In the genomic region with DNA sequence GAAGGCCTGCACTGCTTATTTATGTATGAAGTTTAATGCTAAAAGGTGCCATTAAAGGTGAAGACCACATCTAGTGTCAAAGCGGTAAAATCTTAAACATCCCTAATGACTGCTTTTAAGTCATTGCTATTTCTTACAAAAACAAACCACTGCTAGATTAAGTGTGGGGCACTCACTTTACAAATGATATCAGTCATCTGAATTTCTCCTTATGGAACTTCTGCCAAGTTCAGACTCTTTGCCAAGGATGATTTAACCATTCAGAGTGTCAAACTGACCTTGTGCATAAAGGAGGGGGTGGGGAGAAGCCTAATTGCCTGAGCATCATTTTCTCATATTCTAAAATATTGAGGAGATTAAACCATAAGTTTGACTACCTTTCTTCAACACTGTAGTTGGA, we compare ENCODE assay signal across 1 cellular context.
TF ChIP-seq lines count a peak whose summit lies in the region.

No MANE protein-coding gene starts in this region.

TF ChIP-seq in SK-N-SH treated with all-trans-retinoic acid at 6 μM for 48 hours, 23 proteins besides CTCF, POLR2A, EP300 and RAD21 (continued from another document):
- TF ChIP-seq TCF4 (CRISPR knock-in tag; IDR thresholded peaks at IDR 0.05; ENCODE audit: borderline replicate concordance) (no peak), BACH2 (CRISPR knock-in tag; IDR thresholded peaks at IDR 0.05; ENCODE audit: borderline replicate concordance) (no peak), ISL1 (CRISPR knock-in tag; IDR thresholded peaks at IDR 0.05) (no peak)
- TF ChIP-seq, protein P1, sequence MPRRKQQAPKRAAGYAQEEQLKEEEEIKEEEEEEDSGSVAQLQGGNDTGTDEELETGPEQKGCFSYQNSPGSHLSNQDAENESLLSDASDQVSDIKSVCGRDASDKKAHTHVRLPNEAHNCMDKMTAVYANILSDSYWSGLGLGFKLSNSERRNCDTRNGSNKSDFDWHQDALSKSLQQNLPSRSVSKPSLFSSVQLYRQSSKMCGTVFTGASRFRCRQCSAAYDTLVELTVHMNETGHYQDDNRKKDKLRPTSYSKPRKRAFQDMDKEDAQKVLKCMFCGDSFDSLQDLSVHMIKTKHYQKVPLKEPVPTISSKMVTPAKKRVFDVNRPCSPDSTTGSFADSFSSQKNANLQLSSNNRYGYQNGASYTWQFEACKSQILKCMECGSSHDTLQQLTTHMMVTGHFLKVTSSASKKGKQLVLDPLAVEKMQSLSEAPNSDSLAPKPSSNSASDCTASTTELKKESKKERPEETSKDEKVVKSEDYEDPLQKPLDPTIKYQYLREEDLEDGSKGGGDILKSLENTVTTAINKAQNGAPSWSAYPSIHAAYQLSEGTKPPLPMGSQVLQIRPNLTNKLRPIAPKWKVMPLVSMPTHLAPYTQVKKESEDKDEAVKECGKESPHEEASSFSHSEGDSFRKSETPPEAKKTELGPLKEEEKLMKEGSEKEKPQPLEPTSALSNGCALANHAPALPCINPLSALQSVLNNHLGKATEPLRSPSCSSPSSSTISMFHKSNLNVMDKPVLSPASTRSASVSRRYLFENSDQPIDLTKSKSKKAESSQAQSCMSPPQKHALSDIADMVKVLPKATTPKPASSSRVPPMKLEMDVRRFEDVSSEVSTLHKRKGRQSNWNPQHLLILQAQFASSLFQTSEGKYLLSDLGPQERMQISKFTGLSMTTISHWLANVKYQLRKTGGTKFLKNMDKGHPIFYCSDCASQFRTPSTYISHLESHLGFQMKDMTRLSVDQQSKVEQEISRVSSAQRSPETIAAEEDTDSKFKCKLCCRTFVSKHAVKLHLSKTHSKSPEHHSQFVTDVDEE (CRISPR knock-in tag; IDR thresholded peaks at IDR 0.05) = no peak
